ENCODE assay signal across 15 cellular contexts in the genomic region with DNA sequence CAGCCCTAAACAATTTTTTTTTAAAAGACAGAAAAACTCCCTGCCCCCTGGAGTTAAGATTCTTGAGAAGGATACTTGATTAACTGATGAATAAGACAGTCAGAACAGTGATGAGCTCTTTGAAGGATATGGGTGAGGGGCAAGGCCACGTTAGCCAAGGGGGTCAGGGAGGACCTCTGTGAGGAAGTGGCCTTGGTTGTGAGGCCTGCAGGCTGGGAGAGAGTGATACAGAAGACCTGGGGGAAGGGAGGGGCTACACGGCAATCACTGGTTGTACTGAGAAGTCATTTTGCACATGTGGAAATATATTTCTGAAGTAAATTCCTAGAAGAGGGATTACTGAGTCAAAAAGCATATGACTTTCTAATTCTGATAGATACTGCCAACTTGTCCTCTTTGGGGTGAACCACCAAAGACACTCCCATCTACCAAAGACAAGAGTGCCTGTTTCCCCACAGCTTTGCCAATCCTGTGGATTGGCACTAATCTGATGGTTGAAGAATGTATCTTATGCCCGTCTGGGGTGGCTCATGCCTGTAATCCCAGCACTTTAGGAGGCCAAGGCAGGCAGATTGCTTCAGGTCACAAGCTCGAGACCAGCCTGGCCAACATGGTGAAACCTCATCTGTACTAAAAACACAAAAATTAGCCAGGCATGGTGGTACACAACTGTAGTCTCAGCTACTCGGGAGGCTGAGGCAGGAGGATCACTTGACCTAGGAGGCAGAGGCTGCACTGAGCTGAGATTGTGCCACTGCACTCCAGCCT. TPM values are rescaled to one million over a fixed set of nuclear protein-coding genes. Genes with fewer than 3 reads are reported as not detected.
DNase-seq lines count a peak whose midpoint lies in the region; ATAC-seq and TF ChIP-seq lines count a peak whose summit lies in the region.
"Had no signal": no experiment of that assay in that cellular context is flagged by ENCODE, and none has a peak within 500 bp of the region (broad histone marks: within the 10 kb centered on the region; RNA-seq: fewer than 3 reads in every experiment).

No MANE protein-coding gene starts in this region.

- ATAC-seq in activated CD8-positive, alpha-beta memory T cell treated with anti-CD3 and anti-CD28 coated beads, Interleukin-2, amount 10 ng/mL, durations not matched to agents 7 days and 5 days, result no peak
- no peak for ATAC-seq in activated T-helper 17 cell treated with anti-CD3 and anti-CD28 coated beads, Interleukin-2, amount 50 U/mL, for 72 hours (replicated peaks)
- no peak for ATAC-seq in GM19463 (IDR thresholded peaks at IDR 0.05; ENCODE audit: unreplicated experiment)

- H3K27me3 Mint-ChIP-seq in activated CD8-positive, alpha-beta memory T cell treated with anti-CD3 and anti-CD28 coated beads, Interleukin-2, amount 10 ng/mL, durations not matched to agents 7 days and 5 days, result peaks cover 5% of the 10 kb centered on the region
- H3K27me3 Mint-ChIP-seq in activated T-helper 17 cell treated with anti-CD3 and anti-CD28 coated beads, Interleukin-2, amount 50 U/mL, for 72 hours, result no peaks in the 10 kb centered on the region

- H3K4me3 ChIP-seq in spleen, result no peak overlapping the region
- H3K4me3 ChIP-seq: SJCRH30 had no signal

- H3K9me3 ChIP-seq in spleen, result no peaks in the 10 kb centered on the region
- H3K9me3 ChIP-seq: SJCRH30 had no signal

- CTCF ChIA-PET in activated CD8-positive, alpha-beta memory T cell treated with anti-CD3 and anti-CD28 coated beads, Interleukin-2, amount 10 ng/mL, durations not matched to agents 7 days and 5 days (lab: Charles Lee), result interaction anchor here (0.9 to 1.2 kb wide), 3 partner anchors 9 to 209 kb away, joined by 3 read pairs; no protein-coding TSS in a partner anchor

- DNase-seq in activated CD8-positive, alpha-beta memory T cell treated with anti-CD3 and anti-CD28 coated beads, Interleukin-2, amount 50 U/mL, for 48 hours, result peak; percentile 40
- DNase-seq in activated CD8-positive, alpha-beta memory T cell treated with anti-CD3 and anti-CD28 coated beads, Interleukin-2, amount 10 ng/mL, durations not matched to agents 7 days and 5 days, result no peak
- peak; percentile 16 for DNase-seq in ecto neural progenitor cell (ENCODE audit: low spot score)
- peak; percentile 31 for DNase-seq in spleen
- no peak for DNase-seq in NCI-H510A treated with DMSO at 0.1 percent for 48 hours (lab: John Stamatoyannopoulos, UW)
- DNase-seq in AG08395 (ENCODE audit: low spot score), result no peak
- DNase-seq: Karpas-422, NCI-H1105 treated with DMSO at 0.1 percent for 48 hours, NCI-H187 treated with DMSO at 0.1 percent for 48 hours, NCI-H446, NCI-H748 treated with DMSO at 0.1 percent for 48 hours, SJCRH30 had no signal

- H3K9me3 Mint-ChIP-seq in activated CD8-positive, alpha-beta memory T cell treated with anti-CD3 and anti-CD28 coated beads, Interleukin-2, amount 10 ng/mL, durations not matched to agents 7 days and 5 days (ENCODE audit: low read depth), result no peaks in the 10 kb centered on the region
- no peaks in the 10 kb centered on the region for H3K9me3 Mint-ChIP-seq in activated T-helper 17 cell treated with anti-CD3 and anti-CD28 coated beads, Interleukin-2, amount 50 U/mL, for 72 hours

- H3K4me3 Mint-ChIP-seq in activated CD8-positive, alpha-beta memory T cell treated with anti-CD3 and anti-CD28 coated beads, Interleukin-2, amount 10 ng/mL, durations not matched to agents 7 days and 5 days, result no peak overlapping the region
- H3K4me3 Mint-ChIP-seq in activated T-helper 17 cell treated with anti-CD3 and anti-CD28 coated beads, Interleukin-2, amount 50 U/mL, for 72 hours, result no peak overlapping the region

- no peak overlapping the region for H3K27ac ChIP-seq in spleen
- H3K27ac ChIP-seq: C4-2B, SJCRH30 had no signal

- TF ChIP-seq POLR2A in spleen (IDR thresholded peaks at IDR 0.05), result no peak

- no peaks in the 10 kb centered on the region for H3K4me1 ChIP-seq in spleen
- H3K4me1 ChIP-seq: SJCRH30 had no signal

- intact Hi-C loops in spleen (cut with DNase I; ENCODE audit: low total_unique reads), result no loop called here

- no peak overlapping the region for H3K27ac Mint-ChIP-seq in activated CD8-positive, alpha-beta memory T cell treated with anti-CD3 and anti-CD28 coated beads, Interleukin-2, amount 10 ng/mL, durations not matched to agents 7 days and 5 days
- H3K27ac Mint-ChIP-seq in activated T-helper 17 cell treated with anti-CD3 and anti-CD28 coated beads, Interleukin-2, amount 50 U/mL, for 72 hours, result no peak overlapping the region

- peaks cover 0 to 9% (median 0%) of the 10 kb centered on the region in 7 donors for H3K27me3 ChIP-seq in spleen (replicated peaks in 1 of 7)

- WGBS in spleen, 5 donors, result 61 to 74% (median 66%) methylated on average over 5 of the region's 5 CpGs

- H3K4me1 Mint-ChIP-seq in activated CD8-positive, alpha-beta memory T cell treated with anti-CD3 and anti-CD28 coated beads, Interleukin-2, amount 10 ng/mL, durations not matched to agents 7 days and 5 days, result peaks cover 4% of the 10 kb centered on the region
- no peaks in the 10 kb centered on the region for H3K4me1 Mint-ChIP-seq in activated T-helper 17 cell treated with anti-CD3 and anti-CD28 coated beads, Interleukin-2, amount 50 U/mL, for 72 hours

- H3K36me3 Mint-ChIP-seq in activated CD8-positive, alpha-beta memory T cell treated with anti-CD3 and anti-CD28 coated beads, Interleukin-2, amount 10 ng/mL, durations not matched to agents 7 days and 5 days, result no peaks in the 10 kb centered on the region
- H3K36me3 Mint-ChIP-seq in activated T-helper 17 cell treated with anti-CD3 and anti-CD28 coated beads, Interleukin-2, amount 50 U/mL, for 72 hours (ENCODE audit: low read depth), result no peaks in the 10 kb centered on the region

- H3K36me3 ChIP-seq in spleen, result no peaks in the 10 kb centered on the region
- H3K36me3 ChIP-seq: SJCRH30 had no signal

- TF ChIP-seq CTCF in spleen (IDR thresholded peaks at IDR 0.05 in 8 of 11, conservative IDR thresholded peaks at IDR 0.05 in 3 of 11), result no peak

RNA-seq across cellular contexts. Expression of a gene that starts 22.3 kb away (rescaled TPM):
- 10 to 100 TPM; 37.6 to 44.8 TPM for total RNA-seq in activated CD8-positive, alpha-beta memory T cell treated with anti-CD3 and anti-CD28 coated beads, Interleukin-2, amount 10 ng/mL, durations not matched to agents 7 days and 5 days
- 10 to 100 TPM; 11.8 to 20.9 (median 19.2) TPM for total RNA-seq in spleen
- 10 to 100 TPM; 24.5 to 33.3 (median 29.7) TPM for polyA plus RNA-seq in spleen
- 1 to 10 TPM; 3.8 to 9.7 TPM for total RNA-seq in activated T-helper 17 cell treated with anti-CD3 and anti-CD28 coated beads, Interleukin-2, amount 50 U/mL, for 72 hours

RNA-seq across cellular contexts. Expression of a gene that starts 41.2 kb away (rescaled TPM):
- 1 to 10 TPM; 4.2 to 4.6 TPM for total RNA-seq in activated CD8-positive, alpha-beta memory T cell treated with anti-CD3 and anti-CD28 coated beads, Interleukin-2, amount 10 ng/mL, durations not matched to agents 7 days and 5 days
- total RNA-seq in spleen, result 1 to 10 TPM; 3.5 to 7.5 (median 5.0) TPM
- polyA plus RNA-seq in spleen, result 1 to 10 TPM in 2 of 3 donors, under 1 TPM in 1; 0.97 to 1.1 (median 1.0) TPM
- 1 to 10 TPM; 3.2 to 7.8 TPM for total RNA-seq in activated T-helper 17 cell treated with anti-CD3 and anti-CD28 coated beads, Interleukin-2, amount 50 U/mL, for 72 hours

Comparison
In these comparisons a context has a peak if more than half of its experiments do, and no peak if none do; other contexts are left out.
1. DNase-seq: peak in activated CD8-positive, alpha-beta memory T cell treated with anti-CD3 and anti-CD28 coated beads, Interleukin-2, amount 50 U/mL, for 48 hours (single experiment), ecto neural progenitor cell (single experiment) and spleen (single experiment); none in activated CD8-positive, alpha-beta memory T cell treated with anti-CD3 and anti-CD28 coated beads, Interleukin-2, amount 10 ng/mL, durations not matched to agents 7 days and 5 days (single experiment), NCI-H510A treated with DMSO at 0.1 percent for 48 hours (single experiment) and AG08395 (single experiment).